11 cellular contexts compared by ENCODE assay signal in genomic region chr12:108846320-108846719, GRCh38. TPM values are rescaled to one million over a fixed set of nuclear protein-coding genes. Genes with fewer than 3 reads are reported as not detected.
A peak's percentile ranks its signal among the peaks of the same experiment; 100 is the strongest.
DNase-seq lines count a peak whose midpoint lies in the region; ATAC-seq and TF ChIP-seq lines count a peak whose summit lies in the region.
"Had no signal": no experiment of that assay in that cellular context is flagged by ENCODE, and none has a peak within 500 bp of the region (broad histone marks: within the 10 kb centered on the region; RNA-seq: fewer than 3 reads in every experiment).

No MANE protein-coding gene starts in this region.

- TF ChIP-seq POLR2A in esophagus squamous epithelium (IDR thresholded peaks at IDR 0.05), result no peak

- H3K9me3 ChIP-seq in BE2C (no peaks in the 10 kb centered on the region), esophagus squamous epithelium (no peaks in the 10 kb centered on the region), Karpas-422 (ENCODE audit: low read length) (no peaks in the 10 kb centered on the region)

- intact Hi-C loops in esophagus squamous epithelium (cut with DNase I), result no loop called here

- WGBS in esophagus squamous epithelium, 2 donors, result 21 to 24% methylated on average over 6 of the region's 6 CpGs

- H3K27ac ChIP-seq in esophagus squamous epithelium (peak overlapping the region in 3 of 4 donors; percentile 12 to 30 (median 16)), brain microvascular endothelial cell (no peak overlapping the region), Karpas-422 (ENCODE audit: low read length) (no peak overlapping the region)

- H3K4me2 ChIP-seq in Karpas-422 (ENCODE audit: low read depth, low read length, poor library complexity, severe bottlenecking), result no peak overlapping the region

- peak; percentile 65 for DNase-seq in BE2C
- DNase-seq in NCI-H446 treated with DMSO at 0.1 percent for 48 hours (lab: John Stamatoyannopoulos, UW), result peak; percentile 85
- DNase-seq in esophagus squamous epithelium (lab: John Stamatoyannopoulos, UW), result no peak
- DNase-seq in occipital lobe (lab: John Stamatoyannopoulos, UW), result peak; percentile 89
- no peak for DNase-seq in NCI-H2029 (lab: John Stamatoyannopoulos, UW)
- DNase-seq in brain microvascular endothelial cell, result no peak
- no peak for DNase-seq in Karpas-422
- DNase-seq: activated gamma-delta T cell treated with Interleukin-2 at 50 U/mL for 16 hours, GOT3 had no signal

- no peaks in the 10 kb centered on the region for H4K20me1 ChIP-seq in Karpas-422 (ENCODE audit: insufficient read depth, low read depth, low read length)

- H2AFZ ChIP-seq in Karpas-422 (ENCODE audit: low read length), result no peak overlapping the region

- H3K4me3 ChIP-seq in BE2C (ENCODE audit: low read depth, low read length), result no peak overlapping the region
- no peak overlapping the region for H3K4me3 ChIP-seq in esophagus squamous epithelium
- no peak overlapping the region for H3K4me3 ChIP-seq in brain microvascular endothelial cell (ENCODE audit: low read depth, low read length)
- H3K4me3 ChIP-seq in Karpas-422 (ENCODE audit: low read length), result no peak overlapping the region

- TF ChIP-seq CTCF in BE2C (IDR thresholded peaks at IDR 0.05; ENCODE audit: low read depth, low read length) (no peak), esophagus squamous epithelium (IDR thresholded peaks at IDR 0.05) (no peak), brain microvascular endothelial cell (IDR thresholded peaks at IDR 0.05; ENCODE audit: low read depth, low read length, missing control alignments) (no peak)

- no peaks in the 10 kb centered on the region for H3K27me3 ChIP-seq in BE2C
- H3K27me3 ChIP-seq in esophagus squamous epithelium, result no peaks in the 10 kb centered on the region
- no peaks in the 10 kb centered on the region for H3K27me3 ChIP-seq in brain microvascular endothelial cell (replicated peaks)
- H3K27me3 ChIP-seq in Karpas-422 (ENCODE audit: low read length), result no peaks in the 10 kb centered on the region

- H3K36me3 ChIP-seq in BE2C (peaks cover 20% of the 10 kb centered on the region), esophagus squamous epithelium (peaks cover 15 to 35% (median 15%) of the 10 kb centered on the region in 3 donors), brain microvascular endothelial cell (replicated peaks) (peaks cover 74% of the 10 kb centered on the region), Karpas-422 (ENCODE audit: insufficient read depth, low read length) (no peaks in the 10 kb centered on the region)

- H3K9ac ChIP-seq in Karpas-422 (ENCODE audit: low read length), result no peak overlapping the region

- ATAC-seq in GM21367 (IDR thresholded peaks at IDR 0.05; ENCODE audit: unreplicated experiment), result no peak

- no peaks in the 10 kb centered on the region for H3K79me2 ChIP-seq in Karpas-422 (ENCODE audit: low read length)

- in situ Hi-C loops in brain microvascular endothelial cell (cut with HindIII; ENCODE audit: low pct_ligation_motif_present, low sequenced_read_pairs), result no loop called here

- H3K4me1 ChIP-seq in BE2C, result peaks cover 4% of the 10 kb centered on the region; the same call in 1 of the 2 replicates
- H3K4me1 ChIP-seq in esophagus squamous epithelium, result peaks cover 30 to 94% (median 43%) of the 10 kb centered on the region in 3 donors
- peaks cover 10% of the 10 kb centered on the region for H3K4me1 ChIP-seq in Karpas-422 (ENCODE audit: low read length)

- H3K9me2 ChIP-seq in Karpas-422 (replicated peaks; ENCODE audit: insufficient read depth, low read length), result no peaks in the 10 kb centered on the region

RNA-seq across cellular contexts. Expression of gene SSH1, which starts 11.1 kb away (rescaled TPM):
- 21.5 TPM for polyA plus RNA-seq in BE2C (2012; ENCODE audit: insufficient read depth, insufficient read length, low read depth)
- 10 to 100 TPM; 10.1 to 25.5 (median 12.6) TPM for total RNA-seq in esophagus squamous epithelium
- 7.5 TPM for total RNA-seq in occipital lobe
- 7.9 and 9.5 TPM in 2 replicates for total RNA-seq in Karpas-422 (2014; rRNA removed; shearing (Covaris generic); ENCODE audit: low replicate concordance)

RNA-seq across cellular contexts. Expression of gene DAO, which starts 33.6 kb away (rescaled TPM):
- not detected for polyA plus RNA-seq in BE2C (2012; ENCODE audit: insufficient read depth, insufficient read length, low read depth)
- total RNA-seq in esophagus squamous epithelium (not detected), occipital lobe (not detected)
- total RNA-seq in Karpas-422 (2014; rRNA removed; shearing (Covaris generic); ENCODE audit: low replicate concordance), result not detected in 2 replicates
- total RNA-seq: mesothelial cell of epicardium had no signal

Comparison
In these comparisons a context has a peak if more than half of its experiments do, and no peak if none do; other contexts are left out.
1. DNase-seq: peak in BE2C (single experiment), NCI-H446 treated with DMSO at 0.1 percent for 48 hours (single experiment) and occipital lobe (single experiment); none in esophagus squamous epithelium (single experiment), NCI-H2029 (single experiment), brain microvascular endothelial cell (single experiment) and Karpas-422 (single experiment).
2. H3K27ac ChIP-seq: peak in esophagus squamous epithelium (3 of 4); none in brain microvascular endothelial cell (single experiment) and Karpas-422 (single experiment).